Comparison of ENCODE assay signal across 8 cellular contexts in the genomic region with DNA sequence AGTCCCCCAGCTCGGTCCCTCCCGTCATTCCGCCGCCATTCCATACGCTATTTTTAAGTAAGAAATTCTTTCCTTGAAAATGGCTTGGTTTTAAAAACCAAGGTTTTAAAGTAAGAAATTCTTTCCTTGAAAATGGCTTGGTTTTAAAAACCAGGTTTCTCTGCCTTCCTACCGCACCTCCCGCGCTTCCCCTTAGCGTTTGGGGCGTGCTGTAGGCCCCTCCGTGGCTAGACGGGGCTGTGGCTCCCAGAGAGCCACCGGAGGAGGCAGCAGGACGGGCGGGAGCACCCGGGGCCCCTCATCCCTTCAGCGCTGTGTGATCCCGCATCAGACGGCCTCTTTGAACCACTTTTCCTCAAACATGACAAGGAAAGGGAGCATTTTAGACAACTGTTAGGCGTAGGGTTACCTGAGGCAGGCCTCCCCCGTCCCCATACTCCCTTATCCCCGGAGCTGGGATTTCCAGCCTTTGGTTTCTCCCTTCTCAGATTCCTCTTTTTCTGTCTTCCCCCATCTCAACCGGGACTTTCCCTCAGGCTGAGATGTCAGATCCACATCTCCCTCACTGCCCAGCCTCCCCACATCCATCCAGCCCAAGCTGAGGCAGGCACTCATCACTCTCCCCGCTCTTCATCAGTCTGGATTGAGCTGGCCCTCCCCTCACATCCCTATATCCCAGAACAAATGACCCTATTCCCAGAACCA. TPM values are rescaled to one million over a fixed set of nuclear protein-coding genes. Genes with fewer than 3 reads are reported as not detected.
A peak's percentile ranks its signal among the peaks of the same experiment; 100 is the strongest.
DNase-seq lines count a peak whose midpoint lies in the region; ATAC-seq, FAIRE-seq and TF ChIP-seq lines count a peak whose summit lies in the region.

No MANE protein-coding gene starts in this region.

- H3K9me3 Mint-ChIP-seq in T-cell: no peaks in the 10 kb centered on the region
- peaks cover 4% of the 10 kb centered on the region for H3K9me3 Mint-ChIP-seq in glutamatergic neuron (ENCODE audit: unreplicated experiment)

- DNase-seq in GM12891 (ENCODE audit: insufficient read length, low spot score): no peak
- no peak for DNase-seq in T-cell
- no peak for DNase-seq in glutamatergic neuron
- DNase-seq in gastrocnemius medialis: no peak
- no peak for DNase-seq in COLO829 (ENCODE audit: low spot score)
- no peak for DNase-seq in posterior vena cava (ENCODE audit: low spot score)
- DNase-seq in OCI-M2 (lab: John Stamatoyannopoulos, UW; ENCODE audit: unreplicated experiment): no peak

- H3K4me1 ChIP-seq in gastrocnemius medialis: peaks cover 11 to 14% of the 10 kb centered on the region in 2 donors

- TF ChIP-seq POLR2A in GM12891 (IDR thresholded peaks at IDR 0.05; ENCODE audit: low read depth, low read length) (no peak; the same call in 1 of the 2 replicates), gastrocnemius medialis (IDR thresholded peaks at IDR 0.05) (no peak)

- TF ChIP-seq CTCF in glutamatergic neuron (IDR thresholded peaks at IDR 0.05; ENCODE audit: partially characterized antibody, unreplicated experiment) (no peak), gastrocnemius medialis (IDR thresholded peaks at IDR 0.05 in 4 of 5, conservative IDR thresholded peaks at IDR 0.05 in 1 of 5) (no peak)

- peaks cover 34 to 52% (median 45%) of the 10 kb centered on the region in 3 donors for H3K4me1 Mint-ChIP-seq in T-cell
- peaks cover 35% of the 10 kb centered on the region for H3K4me1 Mint-ChIP-seq in glutamatergic neuron (ENCODE audit: low read depth, unreplicated experiment)

- peak overlapping the region; percentile 85 to 95 (median 91) for H3K4me3 Mint-ChIP-seq in T-cell
- H3K4me3 Mint-ChIP-seq in glutamatergic neuron (ENCODE audit: unreplicated experiment): peak overlapping the region; percentile 85

- CTCF ChIA-PET in T-cell (lab: Charles Lee): interaction anchor here (1.1 kb wide), 3 partner anchors 72 to 362 kb away, joined by 3 to 8 read pairs (median 3); no protein-coding TSS in a partner anchor

- POLR2A ChIA-PET in T-cell (lab: Charles Lee): no interaction called here

- H3K27me3 Mint-ChIP-seq in T-cell: no peaks in the 10 kb centered on the region
- H3K27me3 Mint-ChIP-seq in glutamatergic neuron (ENCODE audit: unreplicated experiment): peaks cover 4% of the 10 kb centered on the region

- intact Hi-C loops in gastrocnemius medialis (cut with DNase I; ENCODE audit: low total_unique reads): loop anchor here (5.0 kb wide), 2 partner anchors 199 to 486 kb away; a partner anchor contains a TSS
- intact Hi-C loops in posterior vena cava (cut with DNase I): loop anchor here (10.0 kb wide), 2 partner anchors 197 to 483 kb away; a partner anchor contains a TSS

- no peaks in the 10 kb centered on the region for H3K27me3 ChIP-seq in gastrocnemius medialis

- H3K27ac Mint-ChIP-seq in T-cell: peak overlapping the region; percentile 85 to 87
- peak overlapping the region; percentile 60 for H3K27ac Mint-ChIP-seq in glutamatergic neuron (ENCODE audit: unreplicated experiment)

- in situ Hi-C loops in gastrocnemius medialis (cut with MboI; ENCODE audit: low sequenced_read_pairs in 4 of 4): loop anchor here in 1 of 4 donors (10.0 kb wide), 1 partner anchor 483 kb away; no protein-coding TSS in a partner anchor

- no peak for ATAC-seq in T-cell (replicated peaks in 1 of 4)
- ATAC-seq in gastrocnemius medialis: peak in 1 of 2 donors; percentile 16
- no peak for ATAC-seq in GM18517 (IDR thresholded peaks at IDR 0.05; ENCODE audit: unreplicated experiment)

- peak overlapping the region; percentile 85 to 97 (median 92) for H3K27ac ChIP-seq in gastrocnemius medialis

- H3K36me3 Mint-ChIP-seq in T-cell: peaks cover under 1% of the 10 kb centered on the region
- H3K36me3 Mint-ChIP-seq in glutamatergic neuron (ENCODE audit: unreplicated experiment): no peaks in the 10 kb centered on the region

- H3K4me3 ChIP-seq in gastrocnemius medialis: peak overlapping the region; percentile 61 to 86 (median 80)

- H3K36me3 ChIP-seq in gastrocnemius medialis: no peaks in the 10 kb centered on the region

- peak; percentile 16 for FAIRE-seq in GM12891 (lab: Jason Lieb, UNC)

- H3K9me3 ChIP-seq in gastrocnemius medialis: no peaks in the 10 kb centered on the region

TF ChIP-seq in GM12891, 5 proteins besides CTCF, POLR2A, EP300 and RAD21:
- TF ChIP-seq POU2F2 (IDR thresholded peaks at IDR 0.05; ENCODE audit: low read depth, low read length): no peak
- no peak for TF ChIP-seq SPI1 (IDR thresholded peaks at IDR 0.05; ENCODE audit: low read depth, low read length)
- no peak for TF ChIP-seq POLR2AphosphoS5 (IDR thresholded peaks at IDR 0.05; ENCODE audit: low read depth, low read length)

RNA-seq across cellular contexts. Expression of a gene that starts 0.5 kb away (rescaled TPM):
- 88.3 TPM for polyA plus RNA-seq in GM12891 (2012; ENCODE audit: low read depth, missing spikeins)
- 10 to 100 TPM in 4 of 5 donors, 1 to 10 TPM in 1; 8.9 to 20.5 (median 16.9) TPM for total RNA-seq in T-cell
- 8.0 TPM for total RNA-seq in glutamatergic neuron (ENCODE audit: unreplicated experiment)
- 10 to 100 TPM in 2 of 4 donors, 1 to 10 TPM in 2; 4.1 to 15.9 (median 10.2) TPM for total RNA-seq in gastrocnemius medialis
- 10 to 100 TPM; 28.3 to 31.6 TPM for total RNA-seq in posterior vena cava
